ENCODE assay signal across 15 cellular contexts in the genomic region with DNA sequence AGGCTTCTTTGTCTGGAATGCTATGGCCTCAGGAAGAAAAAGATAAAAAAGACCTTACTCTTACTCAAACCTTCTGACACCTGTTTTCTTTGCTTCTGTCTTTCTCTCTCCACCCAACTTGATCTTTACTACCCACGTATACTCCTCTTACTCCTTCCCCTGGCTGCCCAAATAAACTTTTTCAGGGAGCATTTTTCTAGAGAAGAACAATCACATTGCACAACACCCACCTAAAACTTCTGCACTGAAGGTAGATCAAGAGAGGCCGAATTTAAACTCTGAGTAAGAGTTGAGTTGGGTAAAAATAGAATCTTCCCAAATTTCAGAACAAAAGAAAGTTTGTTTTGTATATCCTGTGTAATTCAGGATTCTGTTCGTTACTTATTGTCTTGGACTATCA. TPM values are rescaled to one million over a fixed set of nuclear protein-coding genes. Genes with fewer than 3 reads are reported as not detected.
DNase-seq lines count a peak whose midpoint lies in the region; ATAC-seq, FAIRE-seq and TF ChIP-seq lines count a peak whose summit lies in the region.
"Had no signal": no experiment of that assay in that cellular context is flagged by ENCODE, and none has a peak within 500 bp of the region (broad histone marks: within the 10 kb centered on the region; RNA-seq: fewer than 3 reads in every experiment).

No MANE protein-coding gene starts in this region.

- H3K27ac ChIP-seq in astrocyte (ENCODE audit: low read depth, low read length) = peak overlapping the region; percentile 91
- peak overlapping the region; percentile 74 for H3K27ac ChIP-seq in mesodermal cell (ENCODE audit: low read depth, low read length, severe bottlenecking)
- H3K27ac ChIP-seq in thyroid gland = peak overlapping the region in 2 of 3 donors; percentile 32 to 40
- no peak overlapping the region for H3K27ac ChIP-seq in suprapubic skin

- H3K4me3 ChIP-seq in astrocyte (ENCODE audit: insufficient read depth, low read depth, low read length) (no peak overlapping the region), mesodermal cell (ENCODE audit: extremely low read depth, insufficient read depth, low read length, poor library complexity, severe bottlenecking) (no peak overlapping the region), thyroid gland (replicated peaks in 1 of 3) (no peak overlapping the region), suprapubic skin (no peak overlapping the region)
- H3K4me3 ChIP-seq: GM12878, PC-9 had no signal

- intact Hi-C loops in activated CD8-positive, alpha-beta T cell treated with anti-CD3 and anti-CD28 coated beads for 36 hours (cut with micrococcal nuclease) = loop anchor here (5.0 kb wide), 1 partner anchor 844 kb away; no protein-coding TSS in a partner anchor
- intact Hi-C loops in thyroid gland (cut with DNase I) = no loop called here

- WGBS in mesodermal cell (ENCODE audit: insufficient coverage in 2 of 2), 2 experiments = 100% methylated on average over 1 of the region's 3 CpGs; no CpG with 5 or more reads in 1 of the 2 experiments
- WGBS in thyroid gland, 2 donors = 44 to 49% methylated on average over 3 of the region's 3 CpGs
- WGBS in suprapubic skin = 71% methylated on average over 3 of the region's 3 CpGs

- DNase-seq in activated CD8-positive, alpha-beta T cell treated with anti-CD3 and anti-CD28 coated beads, Interleukin-2, amount 10 ng/mL, durations not matched to agents 7 days and 5 days = no peak
- DNase-seq in activated CD8-positive, alpha-beta T cell treated with anti-CD3 and anti-CD28 coated beads for 36 hours = no peak
- DNase-seq in astrocyte (ENCODE audit: low read depth) (no peak), thyroid gland (no peak), nephron progenitor cell (no peak), suprapubic skin (ENCODE audit: low spot score in 2 of 2) (no peak)
- no peak for DNase-seq in activated T-cell treated with anti-CD3 and anti-CD28 coated beads, Interleukin-2, amount 50 U/mL, for 24 hours
- DNase-seq: H7, Karpas-422, NCI-H748 treated with DMSO at 0.1 percent for 48 hours had no signal

- H3K79me2 ChIP-seq in astrocyte (ENCODE audit: insufficient read depth, low read length) = no peaks in the 10 kb centered on the region

- H3K4me1 ChIP-seq in astrocyte (ENCODE audit: insufficient read depth, low read length) (peaks cover 22% of the 10 kb centered on the region), mesodermal cell (ENCODE audit: control insufficient read depth, insufficient read depth, low read length, poor library complexity, severe bottlenecking) (peaks cover 21% of the 10 kb centered on the region), thyroid gland (peaks cover 11 to 15% of the 10 kb centered on the region in 2 donors), suprapubic skin (no peaks in the 10 kb centered on the region)

- POLR2A ChIA-PET in activated CD8-positive, alpha-beta T cell treated with anti-CD3 and anti-CD28 coated beads, Interleukin-2, amount 10 ng/mL, durations not matched to agents 7 days and 5 days (lab: Charles Lee) = interaction anchor here (0.6 kb wide), 1 partner anchor 17 kb away, joined by 3 read pairs; no protein-coding TSS in a partner anchor
- POLR2A ChIA-PET in activated CD8-positive, alpha-beta T cell treated with anti-CD3 and anti-CD28 coated beads for 36 hours (lab: Charles Lee) = no interaction called here

- CTCF ChIA-PET in activated CD8-positive, alpha-beta T cell treated with anti-CD3 and anti-CD28 coated beads, Interleukin-2, amount 10 ng/mL, durations not matched to agents 7 days and 5 days (lab: Charles Lee) = interaction anchor here (1.0 to 9.9 kb wide), 7 partner anchors 16 to 339 kb away, joined by 3 to 243 read pairs (median 3); no protein-coding TSS in a partner anchor
- CTCF ChIA-PET in activated CD8-positive, alpha-beta T cell treated with anti-CD3 and anti-CD28 coated beads for 36 hours (lab: Charles Lee) = interaction anchor here (1.3 to 7.7 kb wide), 7 partner anchors 25 to 340 kb away, joined by 3 to 188 read pairs (median 9); no protein-coding TSS in a partner anchor

- TF ChIP-seq CTCF in activated CD8-positive, alpha-beta T cell treated with anti-CD3 and anti-CD28 coated beads for 36 hours (IDR thresholded peaks at IDR 0.05) = no peak
- TF ChIP-seq CTCF in astrocyte (IDR thresholded peaks at IDR 0.05; ENCODE audit: insufficient read depth, low read depth, low read length) = no peak
- no peak for TF ChIP-seq CTCF in thyroid gland (IDR thresholded peaks at IDR 0.05)
- TF ChIP-seq CTCF in nephron progenitor cell (IDR thresholded peaks at IDR 0.05) = no peak
- no peak for TF ChIP-seq CTCF in suprapubic skin (IDR thresholded peaks at IDR 0.05)

- peaks cover 6% of the 10 kb centered on the region for H3K27me3 Mint-ChIP-seq in activated CD8-positive, alpha-beta T cell treated with anti-CD3 and anti-CD28 coated beads, Interleukin-2, amount 10 ng/mL, durations not matched to agents 7 days and 5 days (ENCODE audit: low read depth)
- peaks cover 13% of the 10 kb centered on the region for H3K27me3 Mint-ChIP-seq in activated CD8-positive, alpha-beta T cell treated with anti-CD3 and anti-CD28 coated beads for 36 hours
- H3K27me3 Mint-ChIP-seq in astrocyte (ENCODE audit: low read depth, unreplicated experiment) (no peaks in the 10 kb centered on the region), nephron progenitor cell (ENCODE audit: low read depth, poor library complexity) (peaks cover 10% of the 10 kb centered on the region)
- peaks cover 27% of the 10 kb centered on the region for H3K27me3 Mint-ChIP-seq in activated T-cell treated with anti-CD3 and anti-CD28 coated beads, Interleukin-2, amount 50 U/mL, for 24 hours

- no peak for TF ChIP-seq EP300 in suprapubic skin (IDR thresholded peaks at IDR 0.05)

- H4K20me1 ChIP-seq in astrocyte (ENCODE audit: insufficient read depth, low read length) = no peaks in the 10 kb centered on the region

- peak overlapping the region; percentile 24 for H3K27ac Mint-ChIP-seq in activated CD8-positive, alpha-beta T cell treated with anti-CD3 and anti-CD28 coated beads, Interleukin-2, amount 10 ng/mL, durations not matched to agents 7 days and 5 days
- no peak overlapping the region for H3K27ac Mint-ChIP-seq in activated CD8-positive, alpha-beta T cell treated with anti-CD3 and anti-CD28 coated beads for 36 hours
- peak overlapping the region; percentile 100 for H3K27ac Mint-ChIP-seq in astrocyte (ENCODE audit: unreplicated experiment)
- no peak overlapping the region for H3K27ac Mint-ChIP-seq in nephron progenitor cell
- H3K27ac Mint-ChIP-seq in activated T-cell treated with anti-CD3 and anti-CD28 coated beads, Interleukin-2, amount 50 U/mL, for 24 hours = no peak overlapping the region

- no peak overlapping the region for H3K4me3 Mint-ChIP-seq in activated CD8-positive, alpha-beta T cell treated with anti-CD3 and anti-CD28 coated beads, Interleukin-2, amount 10 ng/mL, durations not matched to agents 7 days and 5 days
- H3K4me3 Mint-ChIP-seq in activated CD8-positive, alpha-beta T cell treated with anti-CD3 and anti-CD28 coated beads for 36 hours = no peak overlapping the region
- no peak overlapping the region for H3K4me3 Mint-ChIP-seq in astrocyte (ENCODE audit: unreplicated experiment)
- no peak overlapping the region for H3K4me3 Mint-ChIP-seq in nephron progenitor cell
- no peak overlapping the region for H3K4me3 Mint-ChIP-seq in activated T-cell treated with anti-CD3 and anti-CD28 coated beads, Interleukin-2, amount 50 U/mL, for 24 hours

- TF ChIP-seq POLR2A in thyroid gland (IDR thresholded peaks at IDR 0.05) (no peak), suprapubic skin (IDR thresholded peaks at IDR 0.05) (no peak)

- H3K36me3 ChIP-seq in astrocyte (ENCODE audit: insufficient read depth, low read length) (no peaks in the 10 kb centered on the region), mesodermal cell (ENCODE audit: control insufficient read depth, insufficient read depth, low read length) (no peaks in the 10 kb centered on the region), thyroid gland (no peaks in the 10 kb centered on the region), suprapubic skin (no peaks in the 10 kb centered on the region)

- FAIRE-seq in astrocyte (lab: Jason Lieb, UNC) = no peak
- FAIRE-seq: GM12878, GM18507 had no signal

- no peak overlapping the region for H2AFZ ChIP-seq in astrocyte (ENCODE audit: low read depth, low read length)
- H2AFZ ChIP-seq: PC-9 had no signal

- H3K9ac ChIP-seq in astrocyte (ENCODE audit: low read length) = peak overlapping the region; percentile 72

- H3K4me1 Mint-ChIP-seq in activated CD8-positive, alpha-beta T cell treated with anti-CD3 and anti-CD28 coated beads, Interleukin-2, amount 10 ng/mL, durations not matched to agents 7 days and 5 days (ENCODE audit: low read depth) = peaks cover 58% of the 10 kb centered on the region
- H3K4me1 Mint-ChIP-seq in activated CD8-positive, alpha-beta T cell treated with anti-CD3 and anti-CD28 coated beads for 36 hours (ENCODE audit: low read depth) = peaks cover 62% of the 10 kb centered on the region
- H3K4me1 Mint-ChIP-seq in astrocyte (ENCODE audit: low read depth, unreplicated experiment) (peaks cover 51% of the 10 kb centered on the region), nephron progenitor cell (peaks cover 4% of the 10 kb centered on the region)
- H3K4me1 Mint-ChIP-seq in activated T-cell treated with anti-CD3 and anti-CD28 coated beads, Interleukin-2, amount 50 U/mL, for 24 hours (ENCODE audit: low read depth) = peaks cover 56% of the 10 kb centered on the region

- H3K9me3 ChIP-seq in astrocyte (ENCODE audit: insufficient read depth, low read depth, low read length) (no peaks in the 10 kb centered on the region), mesodermal cell (ENCODE audit: control insufficient read depth, low read length) (no peaks in the 10 kb centered on the region), thyroid gland (no peaks in the 10 kb centered on the region), suprapubic skin (no peaks in the 10 kb centered on the region)

- H3K4me2 ChIP-seq in astrocyte (ENCODE audit: low read length) = peak overlapping the region; percentile 70

- H3K27me3 ChIP-seq in astrocyte (ENCODE audit: insufficient read depth, low read length) = no peaks in the 10 kb centered on the region
- no peaks in the 10 kb centered on the region for H3K27me3 ChIP-seq in thyroid gland
- H3K27me3 ChIP-seq in suprapubic skin = peaks cover 13% of the 10 kb centered on the region

- H3K36me3 Mint-ChIP-seq in activated CD8-positive, alpha-beta T cell treated with anti-CD3 and anti-CD28 coated beads, Interleukin-2, amount 10 ng/mL, durations not matched to agents 7 days and 5 days (ENCODE audit: low read depth) = peaks cover 3% of the 10 kb centered on the region
- H3K36me3 Mint-ChIP-seq in activated CD8-positive, alpha-beta T cell treated with anti-CD3 and anti-CD28 coated beads for 36 hours (ENCODE audit: low read depth) = no peaks in the 10 kb centered on the region
- H3K36me3 Mint-ChIP-seq in astrocyte (ENCODE audit: low read depth, unreplicated experiment) (peaks cover 2% of the 10 kb centered on the region), nephron progenitor cell (ENCODE audit: low read depth) (no peaks in the 10 kb centered on the region)
- no peaks in the 10 kb centered on the region for H3K36me3 Mint-ChIP-seq in activated T-cell treated with anti-CD3 and anti-CD28 coated beads, Interleukin-2, amount 50 U/mL, for 24 hours (ENCODE audit: low read depth)

- ATAC-seq in activated CD8-positive, alpha-beta T cell treated with anti-CD3 and anti-CD28 coated beads, Interleukin-2, amount 10 ng/mL, durations not matched to agents 7 days and 5 days = no peak
- no peak for ATAC-seq in activated CD8-positive, alpha-beta T cell treated with anti-CD3 and anti-CD28 coated beads for 36 hours
- ATAC-seq: GM12878 had no signal

- no peaks in the 10 kb centered on the region for H3K9me3 Mint-ChIP-seq in activated CD8-positive, alpha-beta T cell treated with anti-CD3 and anti-CD28 coated beads, Interleukin-2, amount 10 ng/mL, durations not matched to agents 7 days and 5 days (ENCODE audit: insufficient read depth)
- H3K9me3 Mint-ChIP-seq in activated CD8-positive, alpha-beta T cell treated with anti-CD3 and anti-CD28 coated beads for 36 hours = peaks cover 3% of the 10 kb centered on the region
- H3K9me3 Mint-ChIP-seq in astrocyte (ENCODE audit: unreplicated experiment) = peaks cover 1% of the 10 kb centered on the region
- no peaks in the 10 kb centered on the region for H3K9me3 Mint-ChIP-seq in nephron progenitor cell
- H3K9me3 Mint-ChIP-seq in activated T-cell treated with anti-CD3 and anti-CD28 coated beads, Interleukin-2, amount 50 U/mL, for 24 hours = no peaks in the 10 kb centered on the region

RNA-seq across cellular contexts. Expression of gene TEX48, which starts 3.9 kb away (rescaled TPM):
- 1 to 10 TPM in 1 of 2 experiments, under 1 TPM in 1; 0.61 to 1.7 TPM for total RNA-seq in activated CD8-positive, alpha-beta T cell treated with anti-CD3 and anti-CD28 coated beads, Interleukin-2, amount 10 ng/mL, durations not matched to agents 7 days and 5 days
- under 1 TPM in 1 of 2 experiments, not detected in 1; 0.65 TPM for total RNA-seq in activated CD8-positive, alpha-beta T cell treated with anti-CD3 and anti-CD28 coated beads for 36 hours
- total RNA-seq in astrocyte (not detected in 2 replicates), thyroid gland (not detected), suprapubic skin (not detected)
- polyA plus RNA-seq in mesodermal cell (2013, experiment 1 of 2) = not detected
- not detected for polyA plus RNA-seq in mesodermal cell (2013, experiment 2 of 2)
- total RNA-seq: A172, GM12878, H7, PC-9 had no signal
- polyA plus RNA-seq: GM12878 had no signal

RNA-seq across cellular contexts. Expression of gene TEX53, which starts 20.5 kb away (rescaled TPM):
- total RNA-seq in activated CD8-positive, alpha-beta T cell treated with anti-CD3 and anti-CD28 coated beads, Interleukin-2, amount 10 ng/mL, durations not matched to agents 7 days and 5 days = not detected
- not detected for total RNA-seq in activated CD8-positive, alpha-beta T cell treated with anti-CD3 and anti-CD28 coated beads for 36 hours
- total RNA-seq in astrocyte (not detected in 2 replicates), thyroid gland (not detected), suprapubic skin (not detected)
- polyA plus RNA-seq in mesodermal cell (2013, experiment 1 of 2) = not detected
- not detected for polyA plus RNA-seq in mesodermal cell (2013, experiment 2 of 2)
- total RNA-seq: A172, GM12878, H7, PC-9 had no signal
- polyA plus RNA-seq: GM12878 had no signal

Comparison
In these comparisons a context has a peak if more than half of its experiments do, and no peak if none do; other contexts are left out.
1. H3K27ac Mint-ChIP-seq: peak in activated CD8-positive, alpha-beta T cell treated with anti-CD3 and anti-CD28 coated beads, Interleukin-2, amount 10 ng/mL, durations not matched to agents 7 days and 5 days (single experiment) and astrocyte (single experiment); none in activated CD8-positive, alpha-beta T cell treated with anti-CD3 and anti-CD28 coated beads for 36 hours (single experiment), nephron progenitor cell (single experiment) and activated T-cell treated with anti-CD3 and anti-CD28 coated beads, Interleukin-2, amount 50 U/mL, for 24 hours (single experiment).